ENCODE assay signal across 2 cellular contexts in the genomic region with DNA sequence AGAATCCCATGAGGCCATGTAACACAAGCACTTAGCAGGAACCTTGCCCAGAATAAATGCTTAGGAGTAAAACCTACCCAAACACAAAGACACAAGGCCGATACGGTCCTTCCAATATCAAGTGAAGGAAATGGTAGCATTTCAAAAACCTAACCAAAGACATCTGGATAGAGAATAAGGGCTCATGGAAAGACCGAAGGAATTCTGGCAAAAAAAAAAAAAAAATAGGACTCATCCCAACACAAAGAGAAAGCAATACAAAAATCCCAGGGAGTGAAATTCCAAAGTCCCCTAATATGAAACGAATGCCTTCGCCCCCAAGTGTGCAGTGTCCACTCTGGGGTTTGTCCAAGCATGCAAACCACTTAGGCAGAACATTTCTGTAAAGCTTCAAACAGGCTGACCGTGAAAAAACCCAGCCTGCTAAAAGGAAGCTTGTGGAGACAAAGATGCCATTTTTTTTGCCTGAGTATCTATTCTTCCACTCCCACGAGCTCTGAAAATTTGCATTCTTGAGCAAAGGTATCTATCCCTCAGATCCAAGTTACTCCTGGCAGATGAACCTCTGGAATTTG.
TF ChIP-seq lines count a peak whose summit lies in the region.

No MANE protein-coding gene starts in this region.

TF ChIP-seq in HepG2, 621 proteins besides CTCF, POLR2A, EP300 and RAD21:
- TF ChIP-seq NR2F2 (IDR thresholded peaks at IDR 0.05; ENCODE audit: borderline replicate concordance, low read depth) (no peak), ATF7-NPFF (CRISPR knock-in tag; IDR thresholded peaks at IDR 0.05; ENCODE audit: low read depth) (no peak), ZNF382 (CRISPR knock-in tag; IDR thresholded peaks at IDR 0.05; ENCODE audit: borderline replicate concordance) (no peak), NFRKB (IDR thresholded peaks at IDR 0.05) (no peak), ATF7 (IDR thresholded peaks at IDR 0.05) (no peak), ATF7 (CRISPR knock-in tag; IDR thresholded peaks at IDR 0.05) (no peak), RXRB (CRISPR knock-in tag; IDR thresholded peaks at IDR 0.05; ENCODE audit: borderline replicate concordance) (no peak), SAFB2 (CRISPR knock-in tag; IDR thresholded peaks at IDR 0.05; ENCODE audit: borderline replicate concordance, low read depth) (no peak)
- TF ChIP-seq, protein P1, sequence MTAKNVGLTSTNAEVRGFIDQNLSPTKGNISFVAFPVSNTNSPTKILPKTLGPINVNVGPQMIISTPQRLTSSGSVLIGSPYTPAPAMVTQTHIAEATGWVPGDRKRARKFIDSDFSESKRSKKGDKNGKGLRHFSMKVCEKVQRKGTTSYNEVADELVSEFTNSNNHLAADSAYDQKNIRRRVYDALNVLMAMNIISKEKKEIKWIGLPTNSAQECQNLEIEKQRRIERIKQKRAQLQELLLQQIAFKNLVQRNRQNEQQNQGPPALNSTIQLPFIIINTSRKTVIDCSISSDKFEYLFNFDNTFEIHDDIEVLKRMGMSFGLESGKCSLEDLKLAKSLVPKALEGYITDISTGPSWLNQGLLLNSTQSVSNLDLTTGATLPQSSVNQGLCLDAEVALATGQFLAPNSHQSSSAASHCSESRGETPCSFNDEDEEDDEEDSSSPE (CRISPR knock-in tag; IDR thresholded peaks at IDR 0.05) = no peak
- TF ChIP-seq, protein P2, sequence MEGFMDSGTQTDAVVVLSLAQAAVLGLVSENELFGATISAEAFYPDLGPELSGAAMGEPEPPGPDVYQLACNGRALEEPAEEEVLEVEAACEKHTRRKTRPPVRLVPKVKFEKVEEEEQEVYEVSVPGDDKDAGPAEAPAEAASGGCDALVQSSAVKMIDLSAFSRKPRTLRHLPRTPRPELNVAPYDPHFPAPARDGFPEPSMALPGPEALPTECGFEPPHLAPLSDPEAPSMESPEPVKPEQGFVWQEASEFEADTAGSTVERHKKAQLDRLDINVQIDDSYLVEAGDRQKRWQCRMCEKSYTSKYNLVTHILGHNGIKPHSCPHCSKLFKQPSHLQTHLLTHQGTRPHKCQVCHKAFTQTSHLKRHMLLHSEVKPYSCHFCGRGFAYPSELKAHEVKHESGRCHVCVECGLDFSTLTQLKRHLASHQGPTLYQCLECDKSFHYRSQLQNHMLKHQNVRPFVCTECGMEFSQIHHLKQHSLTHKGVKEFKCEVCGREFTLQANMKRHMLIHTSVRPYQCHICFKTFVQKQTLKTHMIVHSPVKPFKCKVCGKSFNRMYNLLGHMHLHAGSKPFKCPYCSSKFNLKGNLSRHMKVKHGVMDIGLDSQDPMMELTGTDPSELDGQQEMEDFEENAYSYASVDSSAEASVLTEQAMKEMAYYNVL (CRISPR knock-in tag; IDR thresholded peaks at IDR 0.05; ENCODE audit: borderline replicate concordance) = no peak
- TF ChIP-seq, protein P3, sequence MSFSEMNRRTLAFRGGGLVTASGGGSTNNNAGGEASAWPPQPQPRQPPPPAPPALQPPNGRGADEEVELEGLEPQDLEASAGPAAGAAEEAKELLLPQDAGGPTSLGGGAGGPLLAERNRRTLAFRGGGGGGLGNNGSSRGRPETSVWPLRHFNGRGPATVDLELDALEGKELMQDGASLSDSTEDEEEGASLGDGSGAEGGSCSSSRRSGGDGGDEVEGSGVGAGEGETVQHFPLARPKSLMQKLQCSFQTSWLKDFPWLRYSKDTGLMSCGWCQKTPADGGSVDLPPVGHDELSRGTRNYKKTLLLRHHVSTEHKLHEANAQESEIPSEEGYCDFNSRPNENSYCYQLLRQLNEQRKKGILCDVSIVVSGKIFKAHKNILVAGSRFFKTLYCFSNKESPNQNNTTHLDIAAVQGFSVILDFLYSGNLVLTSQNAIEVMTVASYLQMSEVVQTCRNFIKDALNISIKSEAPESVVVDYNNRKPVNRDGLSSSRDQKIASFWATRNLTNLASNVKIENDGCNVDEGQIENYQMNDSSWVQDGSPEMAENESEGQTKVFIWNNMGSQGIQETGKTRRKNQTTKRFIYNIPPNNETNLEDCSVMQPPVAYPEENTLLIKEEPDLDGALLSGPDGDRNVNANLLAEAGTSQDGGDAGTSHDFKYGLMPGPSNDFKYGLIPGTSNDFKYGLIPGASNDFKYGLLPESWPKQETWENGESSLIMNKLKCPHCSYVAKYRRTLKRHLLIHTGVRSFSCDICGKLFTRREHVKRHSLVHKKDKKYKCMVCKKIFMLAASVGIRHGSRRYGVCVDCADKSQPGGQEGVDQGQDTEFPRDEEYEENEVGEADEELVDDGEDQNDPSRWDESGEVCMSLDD (CRISPR knock-in tag; IDR thresholded peaks at IDR 0.05; ENCODE audit: borderline replicate concordance) = no peak

TF ChIP-seq in H1, 55 proteins besides CTCF, POLR2A, EP300 and RAD21:
- no peak for TF ChIP-seq RBBP5 (IDR thresholded peaks at IDR 0.05; ENCODE audit: borderline replicate concordance, low read depth, low read length)
- no peak for TF ChIP-seq SIRT6 (IDR thresholded peaks at IDR 0.05; ENCODE audit: low read length)
- no peak for TF ChIP-seq EZH2 (IDR thresholded peaks at IDR 0.05; ENCODE audit: low read depth, low read length, severe bottlenecking)
- no peak for TF ChIP-seq BRCA1 (IDR thresholded peaks at IDR 0.05; ENCODE audit: low read depth, low read length)
- TF ChIP-seq CHD1 (IDR thresholded peaks at IDR 0.05; ENCODE audit: low read depth, low read length) = no peak
- TF ChIP-seq SP1 (IDR thresholded peaks at IDR 0.05; ENCODE audit: low read depth, low read length) = no peak
- TF ChIP-seq ASH2L (IDR thresholded peaks at IDR 0.05; ENCODE audit: low read length) = no peak
- no peak for TF ChIP-seq CTBP2 (IDR thresholded peaks at IDR 0.05; ENCODE audit: borderline replicate concordance, insufficient read depth, insufficient read length, low read length)
- no peak for TF ChIP-seq KDM5A (IDR thresholded peaks at IDR 0.05; ENCODE audit: low read length)
- no peak for TF ChIP-seq EGR1 (IDR thresholded peaks at IDR 0.05; ENCODE audit: borderline replicate concordance, low read depth, low read length)
- TF ChIP-seq YY1 (IDR thresholded peaks at IDR 0.05; ENCODE audit: low read depth, low read length) = no peak
- no peak for TF ChIP-seq SIN3A (conservative IDR thresholded peaks at IDR 0.05 in 1 of 2, IDR thresholded peaks at IDR 0.05 in 1 of 2; ENCODE audit: low read depth in 1 of 2, low read length in 2 of 2)
- TF ChIP-seq TCF12 (IDR thresholded peaks at IDR 0.05; ENCODE audit: low read depth, low read length) = no peak
- no peak for TF ChIP-seq HDAC6 (IDR thresholded peaks at IDR 0.05; ENCODE audit: low read depth, low read length)
- TF ChIP-seq BACH1 (IDR thresholded peaks at IDR 0.05; ENCODE audit: low read length) = no peak
- no peak for TF ChIP-seq TAF1 (IDR thresholded peaks at IDR 0.05; ENCODE audit: low read depth, low read length)
- no peak for TF ChIP-seq TBP (IDR thresholded peaks at IDR 0.05; ENCODE audit: low read depth, low read length)
- TF ChIP-seq, protein P4, sequence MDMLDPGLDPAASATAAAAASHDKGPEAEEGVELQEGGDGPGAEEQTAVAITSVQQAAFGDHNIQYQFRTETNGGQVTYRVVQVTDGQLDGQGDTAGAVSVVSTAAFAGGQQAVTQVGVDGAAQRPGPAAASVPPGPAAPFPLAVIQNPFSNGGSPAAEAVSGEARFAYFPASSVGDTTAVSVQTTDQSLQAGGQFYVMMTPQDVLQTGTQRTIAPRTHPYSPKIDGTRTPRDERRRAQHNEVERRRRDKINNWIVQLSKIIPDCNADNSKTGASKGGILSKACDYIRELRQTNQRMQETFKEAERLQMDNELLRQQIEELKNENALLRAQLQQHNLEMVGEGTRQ (IDR thresholded peaks at IDR 0.05; ENCODE audit: low read length) = no peak
- no peak for TF ChIP-seq SP4 (IDR thresholded peaks at IDR 0.05; ENCODE audit: low read length)
- no peak for TF ChIP-seq MAFK (IDR thresholded peaks at IDR 0.05; ENCODE audit: low read depth, low read length)
